Comparison of ENCODE assay signal across 14 cellular contexts in genomic region chr10:111856631-111857030, GRCh38.
DNase-seq lines count a peak whose midpoint lies in the region; ATAC-seq and TF ChIP-seq lines count a peak whose summit lies in the region.
"Had no signal": no experiment of that assay in that cellular context is flagged by ENCODE, and none has a peak within 500 bp of the region (broad histone marks: within the 10 kb centered on the region; RNA-seq: fewer than 3 reads in every experiment).

No MANE protein-coding gene starts in this region.

- H3K27me3 ChIP-seq in H7 (ENCODE audit: control insufficient read depth, insufficient read depth, low read length) (no peaks in the 10 kb centered on the region), lower lobe of right lung (ENCODE audit: low read depth) (no peaks in the 10 kb centered on the region)
- H3K27me3 ChIP-seq: gastrocnemius medialis had no signal

- ATAC-seq in lower lobe of right lung (no peak), GM21825 (IDR thresholded peaks at IDR 0.05; ENCODE audit: unreplicated experiment) (no peak)
- ATAC-seq: gastrocnemius medialis had no signal

- TF ChIP-seq CTCF in 22Rv1 (IDR thresholded peaks at IDR 0.05), result peak; percentile 39
- TF ChIP-seq CTCF in lower lobe of right lung (IDR thresholded peaks at IDR 0.05), result peak; percentile 12

- peak; percentile 22 for DNase-seq in H7
- peak; percentile 17 for DNase-seq in cerebellum (ENCODE audit: low spot score)
- no peak for DNase-seq in lower lobe of right lung
- no peak for DNase-seq in MV-4-11 (lab: John Stamatoyannopoulos, UW)
- DNase-seq in NCI-H2171 treated with DMSO at 0.1 percent for 48 hours (lab: John Stamatoyannopoulos, UW), result no peak
- no peak for DNase-seq in NCI-H2196 (lab: John Stamatoyannopoulos, UW; ENCODE audit: unreplicated experiment)
- DNase-seq: activated naive CD4-positive, alpha-beta T cell treated with anti-CD3 and anti-CD28 coated beads for 36 hours; AML-193; cortex of kidney; gastrocnemius medialis; NCI-H446 treated with DMSO at 0.1 percent for 48 hours had no signal

- H3K36me3 ChIP-seq in H7 (replicated peaks; ENCODE audit: control insufficient read depth, insufficient read depth, low read length) (no peaks in the 10 kb centered on the region), lower lobe of right lung (no peaks in the 10 kb centered on the region)
- H3K36me3 ChIP-seq: gastrocnemius medialis had no signal

- H3K4me1 ChIP-seq in lower lobe of right lung, result no peaks in the 10 kb centered on the region
- H3K4me1 ChIP-seq: gastrocnemius medialis had no signal

- H3K9me3 ChIP-seq in lower lobe of right lung, result no peaks in the 10 kb centered on the region
- H3K9me3 ChIP-seq: gastrocnemius medialis had no signal

- intact Hi-C loops in lower lobe of right lung (cut with DNase I), result no loop called here

- H3K4me3 ChIP-seq in H7 (ENCODE audit: insufficient read depth, low read depth, low read length) (no peak overlapping the region), lower lobe of right lung (no peak overlapping the region)
- H3K4me3 ChIP-seq: gastrocnemius medialis had no signal

- H3K27ac ChIP-seq in 22Rv1 (no peak overlapping the region), lower lobe of right lung (no peak overlapping the region)
- H3K27ac ChIP-seq: gastrocnemius medialis, HL-60 had no signal

Comparison
In these comparisons a context has a peak if more than half of its experiments do, and no peak if none do; other contexts are left out.
1. DNase-seq: peak in H7 (single experiment) and cerebellum (single experiment); none in lower lobe of right lung (single experiment), MV-4-11 (single experiment), NCI-H2171 treated with DMSO at 0.1 percent for 48 hours (single experiment) and NCI-H2196 (single experiment).